ENCODE assay signal across 1 cellular context in genomic region chr6:144528605-144529425, GRCh38.
TF ChIP-seq lines count a peak whose summit lies in the region.

No MANE protein-coding gene starts in this region.

TF ChIP-seq in GM23338, 12 proteins besides CTCF, POLR2A, EP300 and RAD21 (continued from another document):
- TF ChIP-seq, protein P1, sequence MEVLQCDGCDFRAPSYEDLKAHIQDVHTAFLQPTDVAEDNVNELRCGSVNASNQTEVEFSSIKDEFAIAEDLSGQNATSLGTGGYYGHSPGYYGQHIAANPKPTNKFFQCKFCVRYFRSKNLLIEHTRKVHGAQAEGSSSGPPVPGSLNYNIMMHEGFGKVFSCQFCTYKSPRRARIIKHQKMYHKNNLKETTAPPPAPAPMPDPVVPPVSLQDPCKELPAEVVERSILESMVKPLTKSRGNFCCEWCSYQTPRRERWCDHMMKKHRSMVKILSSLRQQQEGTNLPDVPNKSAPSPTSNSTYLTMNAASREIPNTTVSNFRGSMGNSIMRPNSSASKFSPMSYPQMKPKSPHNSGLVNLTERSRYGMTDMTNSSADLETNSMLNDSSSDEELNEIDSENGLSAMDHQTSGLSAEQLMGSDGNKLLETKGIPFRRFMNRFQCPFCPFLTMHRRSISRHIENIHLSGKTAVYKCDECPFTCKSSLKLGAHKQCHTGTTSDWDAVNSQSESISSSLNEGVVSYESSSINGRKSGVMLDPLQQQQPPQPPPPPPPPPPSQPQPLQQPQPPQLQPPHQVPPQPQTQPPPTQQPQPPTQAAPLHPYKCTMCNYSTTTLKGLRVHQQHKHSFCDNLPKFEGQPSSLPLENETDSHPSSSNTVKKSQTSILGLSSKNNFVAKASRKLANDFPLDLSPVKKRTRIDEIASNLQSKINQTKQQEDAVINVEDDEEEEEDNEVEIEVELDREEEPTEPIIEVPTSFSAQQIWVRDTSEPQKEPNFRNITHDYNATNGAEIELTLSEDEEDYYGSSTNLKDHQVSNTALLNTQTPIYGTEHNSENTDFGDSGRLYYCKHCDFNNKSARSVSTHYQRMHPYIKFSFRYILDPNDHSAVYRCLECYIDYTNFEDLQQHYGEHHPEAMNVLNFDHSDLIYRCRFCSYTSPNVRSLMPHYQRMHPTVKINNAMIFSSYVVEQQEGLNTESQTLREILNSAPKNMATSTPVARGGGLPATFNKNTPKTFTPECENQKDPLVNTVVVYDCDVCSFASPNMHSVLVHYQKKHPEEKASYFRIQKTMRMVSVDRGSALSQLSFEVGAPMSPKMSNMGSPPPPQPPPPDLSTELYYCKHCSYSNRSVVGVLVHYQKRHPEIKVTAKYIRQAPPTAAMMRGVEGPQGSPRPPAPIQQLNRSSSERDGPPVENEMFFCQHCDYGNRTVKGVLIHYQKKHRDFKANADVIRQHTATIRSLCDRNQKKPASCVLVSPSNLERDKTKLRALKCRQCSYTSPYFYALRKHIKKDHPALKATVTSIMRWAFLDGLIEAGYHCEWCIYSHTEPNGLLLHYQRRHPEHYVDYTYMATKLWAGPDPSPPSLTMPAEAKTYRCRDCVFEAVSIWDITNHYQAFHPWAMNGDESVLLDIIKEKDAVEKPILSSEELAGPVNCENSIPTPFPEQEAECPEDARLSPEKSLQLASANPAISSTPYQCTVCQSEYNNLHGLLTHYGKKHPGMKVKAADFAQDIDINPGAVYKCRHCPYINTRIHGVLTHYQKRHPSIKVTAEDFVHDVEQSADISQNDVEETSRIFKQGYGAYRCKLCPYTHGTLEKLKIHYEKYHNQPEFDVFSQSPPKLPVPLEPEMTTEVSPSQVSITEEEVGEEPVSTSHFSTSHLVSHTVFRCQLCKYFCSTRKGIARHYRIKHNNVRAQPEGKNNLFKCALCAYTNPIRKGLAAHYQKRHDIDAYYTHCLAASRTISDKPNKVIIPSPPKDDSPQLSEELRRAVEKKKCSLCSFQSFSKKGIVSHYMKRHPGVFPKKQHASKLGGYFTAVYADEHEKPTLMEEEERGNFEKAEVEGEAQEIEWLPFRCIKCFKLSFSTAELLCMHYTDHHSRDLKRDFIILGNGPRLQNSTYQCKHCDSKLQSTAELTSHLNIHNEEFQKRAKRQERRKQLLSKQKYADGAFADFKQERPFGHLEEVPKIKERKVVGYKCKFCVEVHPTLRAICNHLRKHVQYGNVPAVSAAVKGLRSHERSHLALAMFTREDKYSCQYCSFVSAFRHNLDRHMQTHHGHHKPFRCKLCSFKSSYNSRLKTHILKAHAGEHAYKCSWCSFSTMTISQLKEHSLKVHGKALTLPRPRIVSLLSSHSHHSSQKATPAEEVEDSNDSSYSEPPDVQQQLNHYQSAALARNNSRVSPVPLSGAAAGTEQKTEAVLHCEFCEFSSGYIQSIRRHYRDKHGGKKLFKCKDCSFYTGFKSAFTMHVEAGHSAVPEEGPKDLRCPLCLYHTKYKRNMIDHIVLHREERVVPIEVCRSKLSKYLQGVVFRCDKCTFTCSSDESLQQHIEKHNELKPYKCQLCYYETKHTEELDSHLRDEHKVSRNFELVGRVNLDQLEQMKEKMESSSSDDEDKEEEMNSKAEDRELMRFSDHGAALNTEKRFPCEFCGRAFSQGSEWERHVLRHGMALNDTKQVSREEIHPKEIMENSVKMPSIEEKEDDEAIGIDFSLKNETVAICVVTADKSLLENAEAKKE (CRISPR knock-in tag; IDR thresholded peaks at IDR 0.05): no peak
- no peak for TF ChIP-seq STAT1 (IDR thresholded peaks at IDR 0.05; ENCODE audit: unreplicated experiment)
TF ChIP-seq in GM23338: peak in this region for 0.
